In genomic region chr13:44866512-44866911, GRCh38 we compare ENCODE assay signal across 23 cellular contexts.
DNase-seq lines count a peak whose midpoint lies in the region; ATAC-seq, FAIRE-seq and TF ChIP-seq lines count a peak whose summit lies in the region.
"Had no signal": no experiment of that assay in that cellular context is flagged by ENCODE, and none has a peak within 500 bp of the region (broad histone marks: within the 10 kb centered on the region; RNA-seq: fewer than 3 reads in every experiment).

No MANE protein-coding gene starts in this region.

- H3K9me3 ChIP-seq in gastrocnemius medialis (no peaks in the 10 kb centered on the region), uterus (no peaks in the 10 kb centered on the region), sigmoid colon (no peaks in the 10 kb centered on the region)
- H3K9me3 ChIP-seq: BLaER1, HAP-1 had no signal

- peak; percentile 38 for ATAC-seq in left colon
- ATAC-seq in gastrocnemius medialis = no peak
- no peak for ATAC-seq in GM21381 (IDR thresholded peaks at IDR 0.05; ENCODE audit: unreplicated experiment)
- ATAC-seq: CD8-positive, alpha-beta T cell had no signal

- H3K36me3 ChIP-seq in gastrocnemius medialis (no peaks in the 10 kb centered on the region), uterus (no peaks in the 10 kb centered on the region), sigmoid colon (no peaks in the 10 kb centered on the region)
- H3K36me3 ChIP-seq: BLaER1, HAP-1 had no signal

- no peak for TF ChIP-seq EP300 in sigmoid colon (IDR thresholded peaks at IDR 0.05)

- H3K27me3 Mint-ChIP-seq in nephron (ENCODE audit: low read depth) = peaks cover 11% of the 10 kb centered on the region

- whole genome bisulfite sequencing in sigmoid colon, 2 donors = 70 to 83% methylated on average over 3 of the region's 3 CpGs

- DNase-seq in left colon = no peak
- no peak for DNase-seq in gastrocnemius medialis
- DNase-seq in uterus = peak in 1 of 2 donors; percentile 65
- DNase-seq in GM12891 (ENCODE audit: insufficient read length, low spot score) = no peak
- DNase-seq in sigmoid colon = no peak
- DNase-seq: Caco-2; CD4-positive, CD25-positive, alpha-beta regulatory T cell; CD8-positive, alpha-beta T cell; DMS153; DND-41; GOT3; HFFc6 had no signal

- H3K4me1 ChIP-seq in gastrocnemius medialis (peaks cover 24 to 25% of the 10 kb centered on the region in 2 donors), uterus (peaks cover 0 to 4% of the 10 kb centered on the region in 2 donors), sigmoid colon (no peaks in the 10 kb centered on the region)
- H3K4me1 ChIP-seq: BLaER1, Caco-2, HAP-1 had no signal

- peak overlapping the region; percentile 16 to 85 (median 26) for H3K27ac Mint-ChIP-seq in nephron
- H3K27ac Mint-ChIP-seq: B cell; CD4-positive, CD25-positive, alpha-beta regulatory T cell; CD8-positive, alpha-beta T cell; HFFc6 had no signal

- peaks cover 6% of the 10 kb centered on the region for H3K36me3 Mint-ChIP-seq in nephron (ENCODE audit: low read depth)
- H3K36me3 Mint-ChIP-seq: CD4-positive, CD25-positive, alpha-beta regulatory T cell; CD8-positive, alpha-beta T cell had no signal

- in situ Hi-C loops in gastrocnemius medialis (cut with MboI; ENCODE audit: low sequenced_read_pairs in 4 of 4) = loop anchor here in 1 of 4 donors (10.0 kb wide), 1 partner anchor 132 kb away; no protein-coding TSS in a partner anchor

- H3K4me3 Mint-ChIP-seq in nephron = no peak overlapping the region
- H3K4me3 Mint-ChIP-seq: B cell; CD4-positive, CD25-positive, alpha-beta regulatory T cell; CD8-positive, alpha-beta T cell; HFFc6 had no signal

- peaks cover 14% of the 10 kb centered on the region for H3K4me1 Mint-ChIP-seq in nephron
- H3K4me1 Mint-ChIP-seq: B cell; CD4-positive, CD25-positive, alpha-beta regulatory T cell had no signal

- H3K27me3 ChIP-seq in gastrocnemius medialis (no peaks in the 10 kb centered on the region), uterus (no peaks in the 10 kb centered on the region), sigmoid colon (no peaks in the 10 kb centered on the region)
- H3K27me3 ChIP-seq: BLaER1 had no signal

- no peak for FAIRE-seq in GM12891 (lab: Jason Lieb, UNC)
- FAIRE-seq: A204.1, G401.6, GM19239, H54 had no signal

- TF ChIP-seq POLR2A in gastrocnemius medialis (IDR thresholded peaks at IDR 0.05) = no peak
- TF ChIP-seq POLR2A in uterus (IDR thresholded peaks at IDR 0.05) = no peak
- TF ChIP-seq POLR2A in GM12891 (IDR thresholded peaks at IDR 0.05; ENCODE audit: low read depth, low read length) = no peak
- no peak for TF ChIP-seq POLR2A in sigmoid colon (IDR thresholded peaks at IDR 0.05)

- TF ChIP-seq CTCF in nephron (IDR thresholded peaks at IDR 0.05; ENCODE audit: unreplicated experiment in 3 of 3) (no peak), gastrocnemius medialis (IDR thresholded peaks at IDR 0.05 in 4 of 5, conservative IDR thresholded peaks at IDR 0.05 in 1 of 5) (no peak), uterus (IDR thresholded peaks at IDR 0.05) (no peak), sigmoid colon (IDR thresholded peaks at IDR 0.05) (no peak)

- H3K4me3 ChIP-seq in gastrocnemius medialis (no peak overlapping the region), uterus (no peak overlapping the region), sigmoid colon (no peak overlapping the region)
- H3K4me3 ChIP-seq: BLaER1, HAP-1 had no signal

- peak overlapping the region; percentile 20 to 61 (median 46) for H3K27ac ChIP-seq in gastrocnemius medialis
- peak overlapping the region; percentile 66 to 77 for H3K27ac ChIP-seq in uterus
- H3K27ac ChIP-seq in sigmoid colon = no peak overlapping the region
- H3K27ac ChIP-seq: 22Rv1, BLaER1, C4-2B had no signal

- H3K9me3 Mint-ChIP-seq in nephron = peaks cover 11% of the 10 kb centered on the region

- intact Hi-C loops in left colon (cut with DNase I, micrococcal nuclease) (no loop called here), gastrocnemius medialis (cut with DNase I; ENCODE audit: low total_unique reads) (no loop called here), uterus (cut with DNase I; ENCODE audit: low total_unique reads) (no loop called here), sigmoid colon (cut with DNase I) (no loop called here)

TF ChIP-seq in GM12891, 5 proteins besides CTCF, POLR2A, EP300 and RAD21:
- TF ChIP-seq POU2F2 (IDR thresholded peaks at IDR 0.05; ENCODE audit: low read depth, low read length) = no peak
- no peak for TF ChIP-seq TAF1 (IDR thresholded peaks at IDR 0.05; ENCODE audit: low read depth, low read length)
- TF ChIP-seq SPI1 (IDR thresholded peaks at IDR 0.05; ENCODE audit: low read depth, low read length) = no peak
- no peak for TF ChIP-seq POLR2AphosphoS5 (IDR thresholded peaks at IDR 0.05; ENCODE audit: low read depth, low read length)
- TF ChIP-seq PAX5 (IDR thresholded peaks at IDR 0.05; ENCODE audit: insufficient read depth, low read length, severe bottlenecking) = no peak

Comparison
In these comparisons a context has a peak if more than half of its experiments do, and no peak if none do; other contexts are left out.
1. H3K27ac ChIP-seq: peak in gastrocnemius medialis (4 of 4) and uterus (2 of 2); none in sigmoid colon (0 of 4).